ENCODE assay signal across 22 cellular contexts in genomic region chr2:178263159-178263860, GRCh38.
DNase-seq lines count a peak whose midpoint lies in the region; ATAC-seq lines count a peak whose summit lies in the region.
"Had no signal": no experiment of that assay in that cellular context is flagged by ENCODE, and none has a peak within 500 bp of the region (broad histone marks: within the 10 kb centered on the region; RNA-seq: fewer than 3 reads in every experiment).

No MANE protein-coding gene starts in this region.

- ATAC-seq in HG03432 (IDR thresholded peaks at IDR 0.05; ENCODE audit: unreplicated experiment) (peak; percentile 44), esophagus mucosa (no peak)
- ATAC-seq in stimulated activated effector memory CD8-positive, alpha-beta T cell treated with anti-CD3 and anti-CD28 coated beads, Interleukin-12 subunit alpha, Interleukin-12 subunit beta, amount 100 ng/mL, for 72 hours, result peak; percentile 24
- ATAC-seq: GM12878, PC-3, Right ventricle myocardium inferior had no signal

- no peaks in the 10 kb centered on the region for H3K4me1 Mint-ChIP-seq in stimulated activated effector memory CD8-positive, alpha-beta T cell treated with anti-CD3 and anti-CD28 coated beads, Interleukin-12 subunit alpha, Interleukin-12 subunit beta, amount 100 ng/mL, for 72 hours
- H3K4me1 Mint-ChIP-seq: CD4-positive, alpha-beta memory T cell had no signal

- no peaks in the 10 kb centered on the region for H3K36me3 Mint-ChIP-seq in stimulated activated effector memory CD8-positive, alpha-beta T cell treated with anti-CD3 and anti-CD28 coated beads, Interleukin-12 subunit alpha, Interleukin-12 subunit beta, amount 100 ng/mL, for 72 hours
- H3K36me3 Mint-ChIP-seq: CD4-positive, alpha-beta memory T cell had no signal

- H3K27ac Mint-ChIP-seq in stimulated activated effector memory CD8-positive, alpha-beta T cell treated with anti-CD3 and anti-CD28 coated beads, Interleukin-12 subunit alpha, Interleukin-12 subunit beta, amount 100 ng/mL, for 72 hours, result no peak overlapping the region
- H3K27ac Mint-ChIP-seq: CD4-positive, alpha-beta memory T cell had no signal

- no peaks in the 10 kb centered on the region for H3K9me3 Mint-ChIP-seq in stimulated activated effector memory CD8-positive, alpha-beta T cell treated with anti-CD3 and anti-CD28 coated beads, Interleukin-12 subunit alpha, Interleukin-12 subunit beta, amount 100 ng/mL, for 72 hours
- H3K9me3 Mint-ChIP-seq: CD4-positive, alpha-beta memory T cell had no signal

- DNase-seq in MV-4-11 (lab: John Stamatoyannopoulos, UW) (peak; percentile 2), myocyte (ENCODE audit: low read depth) (peak; percentile 51), NCI-H2196 (lab: John Stamatoyannopoulos, UW; ENCODE audit: unreplicated experiment) (no peak), dermis blood vessel endothelial cell (no peak)
- DNase-seq in stimulated activated effector memory CD8-positive, alpha-beta T cell treated with anti-CD3 and anti-CD28 coated beads, Interleukin-12 subunit alpha, Interleukin-12 subunit beta, amount 100 ng/mL, for 72 hours (ENCODE audit: low spot score in 2 of 2), result no peak
- DNase-seq: C1 segment of cervical spinal cord; CD4-positive, alpha-beta memory T cell; COR-L47; DMS53; HCEC 1CT; NCI-H1092 treated with DMSO at 0.1 percent for 48 hours; NCI-H1436 treated with DMSO at 0.1 percent for 48 hours; NCI-H187 treated with DMSO at 0.1 percent for 48 hours; NCI-H2171 treated with DMSO at 0.1 percent for 48 hours; NCI-H524; NCI-H748 treated with DMSO at 0.1 percent for 48 hours; NK-92 treated with Interleukin-12 subunit alpha and Interleukin-12 subunit beta, amount 100 ng/mL, for 24 hours; PC-3 had no signal

- H3K4me3 Mint-ChIP-seq in stimulated activated effector memory CD8-positive, alpha-beta T cell treated with anti-CD3 and anti-CD28 coated beads, Interleukin-12 subunit alpha, Interleukin-12 subunit beta, amount 100 ng/mL, for 72 hours, result no peak overlapping the region
- H3K4me3 Mint-ChIP-seq: CD4-positive, alpha-beta memory T cell had no signal

Comparison
In these comparisons a context has a peak if more than half of its experiments do, and no peak if none do; other contexts are left out.
1. DNase-seq: peak in MV-4-11 (single experiment) and myocyte (single experiment); none in stimulated activated effector memory CD8-positive, alpha-beta T cell treated with anti-CD3 and anti-CD28 coated beads, Interleukin-12 subunit alpha, Interleukin-12 subunit beta, amount 100 ng/mL, for 72 hours (0 of 2), NCI-H2196 (single experiment) and dermis blood vessel endothelial cell (single experiment).